ENCODE assay signal across 20 cellular contexts in the genomic region with DNA sequence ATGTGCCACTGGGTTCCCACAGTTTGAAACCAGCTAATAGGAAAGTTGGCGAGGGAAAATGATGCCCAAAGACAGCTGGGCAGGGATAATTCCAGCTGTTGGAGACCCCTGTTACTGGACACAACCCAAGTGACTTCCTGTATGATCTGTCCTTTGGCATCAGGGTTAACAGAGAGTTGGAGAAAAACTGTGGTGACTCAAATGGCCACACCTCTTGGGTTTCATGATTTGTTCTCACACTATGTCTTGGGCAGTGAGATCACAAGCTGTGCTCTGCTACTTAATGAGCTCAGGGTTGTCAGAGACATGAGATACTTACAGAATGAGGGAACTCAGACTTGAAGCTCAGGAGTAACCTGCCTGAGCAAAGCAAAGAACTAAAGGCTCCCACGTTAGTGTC. TPM values are rescaled to one million over a fixed set of nuclear protein-coding genes. Genes with fewer than 3 reads are reported as not detected.
A peak's percentile ranks its signal among the peaks of the same experiment; 100 is the strongest.
DNase-seq lines count a peak whose midpoint lies in the region; ATAC-seq and TF ChIP-seq lines count a peak whose summit lies in the region.
"Had no signal": no experiment of that assay in that cellular context is flagged by ENCODE, and none has a peak within 500 bp of the region (broad histone marks: within the 10 kb centered on the region; RNA-seq: fewer than 3 reads in every experiment).

No MANE protein-coding gene starts in this region.

- TF ChIP-seq RAD21 in SK-N-SH (IDR thresholded peaks at IDR 0.05; ENCODE audit: low read length), result no peak

- H3F3A ChIP-seq in SK-N-SH (replicated peaks; ENCODE audit: insufficient read depth), result peaks cover 4% of the 10 kb centered on the region

- H3K9ac ChIP-seq in SK-N-SH, result no peak overlapping the region

- ATAC-seq in SK-N-SH treated with all-trans-retinoic acid at 6 μM for 48 hours (peak; percentile 47), GM18511 (IDR thresholded peaks at IDR 0.05; ENCODE audit: unreplicated experiment) (no peak)
- ATAC-seq: GM23338 had no signal

- H2AFZ ChIP-seq in SK-N-SH (ENCODE audit: low read depth), result no peak overlapping the region
- H2AFZ ChIP-seq: GM23338 had no signal

- H3K4me3 ChIP-seq in SK-N-SH (ENCODE audit: low read depth in 2 of 2, low read length in 1 of 2) (no peak overlapping the region), retinal pigment epithelial cell (ENCODE audit: low read length) (no peak overlapping the region)
- H3K4me3 ChIP-seq: dorsolateral prefrontal cortex, GM23338, thyroid gland had no signal

- DNase-seq in SK-N-SH (no peak), HT1080 (ENCODE audit: low read depth) (peak; percentile 68), dermis blood vessel endothelial cell (peak; percentile 62), retinal pigment epithelial cell (ENCODE audit: low read depth) (peak; percentile 42), SKM-1 (lab: John Stamatoyannopoulos, UW; ENCODE audit: unreplicated experiment) (no peak)
- no peak for DNase-seq in stimulated activated CD4-positive, alpha-beta T cell treated with anti-CD3 and anti-CD28 coated beads, Interleukin-15, amount 100 ng/mL, for 24 hours
- DNase-seq: 8988T; activated naive CD8-positive, alpha-beta T cell treated with anti-CD3 and anti-CD28 coated beads, Interleukin-2, amount 10 ng/mL, durations not matched to agents 7 days and 5 days; Caco-2; dorsolateral prefrontal cortex; NCI-H1417 treated with DMSO at 0.1 percent for 48 hours; NCI-H524 treated with DMSO at 0.1 percent for 48 hours; SIG-M5; small intestine; thyroid gland had no signal

- TF ChIP-seq EP300 in SK-N-SH (IDR thresholded peaks at IDR 0.05; ENCODE audit: borderline replicate concordance in 1 of 2, low read depth in 1 of 2, low read length in 1 of 2), result no peak

- TF ChIP-seq CTCF in SK-N-SH (IDR thresholded peaks at IDR 0.05), result no peak
- TF ChIP-seq CTCF in retinal pigment epithelial cell (conservative IDR thresholded peaks at IDR 0.05; ENCODE audit: low read depth, low read length), result no peak

- CTCF ChIA-PET in SK-N-SH (lab: Yijun Ruan, JAX), result interaction anchor here (0.7 kb wide), 1 partner anchor 11 kb away, joined by 3 read pairs; no protein-coding TSS in a partner anchor

- H3K9me3 ChIP-seq in SK-N-SH, result no peaks in the 10 kb centered on the region
- H3K9me3 ChIP-seq: Caco-2, thyroid gland had no signal

- no peaks in the 10 kb centered on the region for H3K9me2 ChIP-seq in SK-N-SH

- POLR2A ChIA-PET in SK-N-SH (lab: Yijun Ruan, JAX), result no interaction called here

- H4K20me1 ChIP-seq in SK-N-SH (ENCODE audit: insufficient read depth), result no peaks in the 10 kb centered on the region

- H3K79me2 ChIP-seq in SK-N-SH (ENCODE audit: insufficient read depth), result no peaks in the 10 kb centered on the region

- H3K36me3 ChIP-seq in SK-N-SH (replicated peaks in 1 of 2; ENCODE audit: control insufficient read depth in 1 of 2, insufficient read depth in 2 of 2, low read length in 1 of 2), result no peaks in the 10 kb centered on the region
- H3K36me3 ChIP-seq: thyroid gland had no signal

- 27% methylated on average over 2 of the region's 2 CpGs for WGBS in SK-N-SH (ENCODE audit: low lambda C conversion rate)

- H3K27ac ChIP-seq in SK-N-SH (ENCODE audit: low read depth in 2 of 2, low read length in 1 of 2), result peak overlapping the region in 1 of 2 experiments; percentile 59; a peak in 2 of 4 replicates
- H3K27ac ChIP-seq: dorsolateral prefrontal cortex, thyroid gland had no signal

- no peak overlapping the region for H3K4me2 ChIP-seq in SK-N-SH
- H3K4me2 ChIP-seq: GM23338 had no signal

- H3K4me1 ChIP-seq in SK-N-SH (ENCODE audit: control insufficient read depth in 1 of 2, insufficient read depth in 2 of 2, low read depth in 1 of 2, low read length in 1 of 2), result no peaks in the 10 kb centered on the region; a peak in 1 of 4 replicates
- H3K4me1 ChIP-seq: Caco-2, thyroid gland had no signal

- H3K27me3 ChIP-seq in SK-N-SH (ENCODE audit: insufficient read depth), result peaks cover 8% of the 10 kb centered on the region; the same call in 1 of the 2 replicates
- H3K27me3 ChIP-seq: thyroid gland had no signal

TF ChIP-seq in SK-N-SH treated with all-trans-retinoic acid at 6 μM for 48 hours, 23 proteins besides CTCF, POLR2A, EP300 and RAD21:
- no peak for TF ChIP-seq TOX (CRISPR knock-in tag; IDR thresholded peaks at IDR 0.05; ENCODE audit: borderline replicate concordance)

TF ChIP-seq in SK-N-SH, 30 proteins besides CTCF, POLR2A, EP300 and RAD21:
- TF ChIP-seq RCOR1 (IDR thresholded peaks at IDR 0.05; ENCODE audit: low read length), result no peak
- TF ChIP-seq RFX5 (IDR thresholded peaks at IDR 0.05; ENCODE audit: low read length), result no peak
- no peak for TF ChIP-seq NRF1 (IDR thresholded peaks at IDR 0.05; ENCODE audit: low read depth, low read length)
- TF ChIP-seq GABPA (IDR thresholded peaks at IDR 0.05; ENCODE audit: low read depth), result no peak
- TF ChIP-seq FOXJ3 (CRISPR knock-in tag; IDR thresholded peaks at IDR 0.05), result no peak
- no peak for TF ChIP-seq TCF12 (IDR thresholded peaks at IDR 0.05)
- TF ChIP-seq TAF1 (IDR thresholded peaks at IDR 0.05; ENCODE audit: borderline replicate concordance, low read depth, low read length), result no peak
- TF ChIP-seq MXI1 (IDR thresholded peaks at IDR 0.05; ENCODE audit: low read depth, low read length), result no peak
- TF ChIP-seq MAX (IDR thresholded peaks at IDR 0.05; ENCODE audit: low read depth), result no peak
- TF ChIP-seq, protein P1, sequence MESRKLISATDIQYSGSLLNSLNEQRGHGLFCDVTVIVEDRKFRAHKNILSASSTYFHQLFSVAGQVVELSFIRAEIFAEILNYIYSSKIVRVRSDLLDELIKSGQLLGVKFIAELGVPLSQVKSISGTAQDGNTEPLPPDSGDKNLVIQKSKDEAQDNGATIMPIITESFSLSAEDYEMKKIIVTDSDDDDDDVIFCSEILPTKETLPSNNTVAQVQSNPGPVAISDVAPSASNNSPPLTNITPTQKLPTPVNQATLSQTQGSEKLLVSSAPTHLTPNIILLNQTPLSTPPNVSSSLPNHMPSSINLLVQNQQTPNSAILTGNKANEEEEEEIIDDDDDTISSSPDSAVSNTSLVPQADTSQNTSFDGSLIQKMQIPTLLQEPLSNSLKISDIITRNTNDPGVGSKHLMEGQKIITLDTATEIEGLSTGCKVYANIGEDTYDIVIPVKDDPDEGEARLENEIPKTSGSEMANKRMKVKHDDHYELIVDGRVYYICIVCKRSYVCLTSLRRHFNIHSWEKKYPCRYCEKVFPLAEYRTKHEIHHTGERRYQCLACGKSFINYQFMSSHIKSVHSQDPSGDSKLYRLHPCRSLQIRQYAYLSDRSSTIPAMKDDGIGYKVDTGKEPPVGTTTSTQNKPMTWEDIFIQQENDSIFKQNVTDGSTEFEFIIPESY (IDR thresholded peaks at IDR 0.05; ENCODE audit: borderline replicate concordance, low read depth), result no peak

RNA-seq across cellular contexts. Expression of gene FGF16, which starts 3.9 kb away (rescaled TPM):
- not detected in 2 replicates for polyA plus RNA-seq in SK-N-SH (2012; rRNA removed)
- polyA plus RNA-seq in SK-N-SH (2012; cell fraction: cytosol; rRNA removed), result not detected in 2 replicates
- not detected in 2 replicates for polyA plus RNA-seq in SK-N-SH (2012; cell fraction: nucleus; rRNA removed)
- total RNA-seq in HT1080 (2014; rRNA removed; shearing (Covaris generic)), result not detected in 2 replicates
- not detected in 2 replicates for polyA plus RNA-seq in HT1080 (2015; cell fraction: cytosol; rRNA removed)
- not detected in 2 replicates for polyA plus RNA-seq in HT1080 (2015; cell fraction: nucleus; rRNA removed)
- 0.88 and 2.6 TPM in 2 replicates for total RNA-seq in dermis blood vessel endothelial cell
- total RNA-seq: activated naive CD8-positive, alpha-beta T cell treated with anti-CD3 and anti-CD28 coated beads, Interleukin-2, amount 10 ng/mL, durations not matched to agents 7 days and 5 days; Caco-2; liver; neural crest cell had no signal
- polyA plus RNA-seq: liver had no signal

Comparison
In these comparisons a context has a peak if more than half of its experiments do, and no peak if none do; other contexts are left out.
1. DNase-seq: peak in HT1080 (single experiment), dermis blood vessel endothelial cell (single experiment) and retinal pigment epithelial cell (single experiment); none in SK-N-SH (single experiment), stimulated activated CD4-positive, alpha-beta T cell treated with anti-CD3 and anti-CD28 coated beads, Interleukin-15, amount 100 ng/mL, for 24 hours (single experiment) and SKM-1 (single experiment).